Comparison of ENCODE assay signal across 8 cellular contexts in genomic region chr1:29230553-29231378, GRCh38. TPM values are rescaled to one million over a fixed set of nuclear protein-coding genes. Genes with fewer than 3 reads are reported as not detected.
DNase-seq lines count a peak whose midpoint lies in the region; ATAC-seq, FAIRE-seq and TF ChIP-seq lines count a peak whose summit lies in the region.

Gene MECR (minus strand): TSS chr1:29230934. CDS start chr1:29230906, 28 bp downstream.

- TF ChIP-seq CTCF in HepG2 (CRISPR knock-in tag; IDR thresholded peaks at IDR 0.05) = peak; percentile 75

- no peaks in the 10 kb centered on the region for H3K9me3 ChIP-seq in BLaER1 treated with 17β-estradiol and CSF1 and Interleukin-3, amounts not matched to agents 10 nM and 100 nM (replicated peaks in 1 of 11)
- H3K9me3 ChIP-seq in HepG2 (ENCODE audit: low read length) = no peaks in the 10 kb centered on the region

- peaks cover 16% of the 10 kb centered on the region for H3K79me2 ChIP-seq in HepG2 (ENCODE audit: insufficient read depth, low read length)

- peaks cover 14 to 23% (median 19%) of the 10 kb centered on the region in 10 experiments for H3K4me1 ChIP-seq in BLaER1 treated with 17β-estradiol and CSF1 and Interleukin-3, amounts not matched to agents 10 nM and 100 nM
- H3K4me1 ChIP-seq in HepG2 (ENCODE audit: insufficient read depth, low read length) = peaks cover 56% of the 10 kb centered on the region

- intact Hi-C loops in HepG2 (cut with micrococcal nuclease; ENCODE audit: unreplicated experiment) = loop anchor here (10.0 kb wide), 2 partner anchors 114 to 1474 kb away; no protein-coding TSS in a partner anchor

- in situ Hi-C loops in HepG2 (cut with HindIII; ENCODE audit: extremely low pct_ligation_motif_present, low pct_unique_long_range_greater_than_20kb) = loop anchor here (10.0 kb wide), 3 partner anchors 224 to 874 kb away; no protein-coding TSS in a partner anchor

- DNase-seq in GM19238 (ENCODE audit: insufficient read length, low spot score) (peak; percentile 97), NCI-H69 (lab: John Stamatoyannopoulos, UW) (peak; percentile 92), dermis blood vessel endothelial cell (peak; percentile 95), HepG2 (ENCODE audit: low spot score) (peak; percentile 83)
- peak; percentile 93 to 97 for DNase-seq in activated CD4-positive, alpha-beta T cell treated with anti-CD3 and anti-CD28 coated beads, Interleukin-2, amount 50 U/mL, for 24 hours (ENCODE audit: low read depth in 1 of 2, low spot score in 1 of 2)
- DNase-seq in stimulated activated CD4-positive, alpha-beta T cell treated with anti-CD3 and anti-CD28 coated beads, Interleukin-4, amount 100 ng/mL, for 1 hour = peak; percentile 94

- peak within 1 kb of the TSS; percentile 71 to 94 (median 79) for H3K4me3 ChIP-seq in BLaER1 treated with 17β-estradiol and CSF1 and Interleukin-3, amounts not matched to agents 10 nM and 100 nM
- H3K4me3 ChIP-seq in HepG2 (replicated peaks in 1 of 3; ENCODE audit: insufficient read depth in 1 of 3, low read depth in 2 of 3, low read length in 3 of 3) = peak within 1 kb of the TSS; percentile 72 to 83 (median 82)

- no TSS peak for BruUV-seq in HepG2 (replicated peaks; lab: Mats Ljungman, UMichigan)

- 6% methylated on average over 22 of the region's 52 CpGs for WGBS in HepG2 (ENCODE audit: low lambda C conversion rate)

- 0 out of 4 replicates have a peak, but pooled peaks of 1 of the 2 experiments have one; percentile 26 for TF ChIP-seq EP300 in HepG2 (IDR thresholded peaks at IDR 0.05; ENCODE audit: low read depth in 2 of 2, low read length in 2 of 2)
- 0 out of 2 replicates have a peak, but pooled peaks have one; percentile 10 for TF ChIP-seq EP300 in HepG2 (CRISPR knock-in tag; IDR thresholded peaks at IDR 0.05; ENCODE audit: borderline replicate concordance)

- H3K27ac ChIP-seq in BLaER1 treated with 17β-estradiol and CSF1 and Interleukin-3, amounts not matched to agents 10 nM and 100 nM = peak within 1 kb of the TSS; percentile 61 to 86 (median 74); a peak in 21 of 22 replicates
- H3K27ac ChIP-seq in HepG2 (ENCODE audit: extremely low read length, insufficient read depth, low read length) = peak within 1 kb of the TSS; percentile 43

- ATAC-seq in HG03457 (IDR thresholded peaks at IDR 0.05; ENCODE audit: unreplicated experiment) = peak; percentile 78
- peak; percentile 94 for ATAC-seq in HepG2

- TF ChIP-seq POLR2A in HepG2 (IDR thresholded peaks at IDR 0.05; ENCODE audit: insufficient read depth in 1 of 2, low read depth in 2 of 2, low read length in 2 of 2) = peak in 1 of 2 experiments; percentile 82; a peak in 2 of 4 replicates

- peak within 1 kb of the TSS; percentile 79 to 91 (median 86) for H3K9ac ChIP-seq in BLaER1 treated with 17β-estradiol and CSF1 and Interleukin-3, amounts not matched to agents 10 nM and 100 nM
- H3K9ac ChIP-seq in HepG2 (ENCODE audit: insufficient read depth, low read depth, low read length) = peak within 1 kb of the TSS; percentile 74

- POLR2A ChIA-PET in HepG2 (lab: Yijun Ruan, JAX) = interaction anchor here (0.5 to 1.9 kb wide), 4 partner anchors 8 to 184 kb away, joined by 3 to 9 read pairs (median 4); partner anchors contain the start of gene SRSF4

- TF ChIP-seq RAD21 in HepG2 (CRISPR knock-in tag; IDR thresholded peaks at IDR 0.05) = no peak

- H2AFZ ChIP-seq in HepG2 (ENCODE audit: low read length) = peak within 1 kb of the TSS; percentile 90

- peak; percentile 66 for FAIRE-seq in HepG2 (lab: Jason Lieb, UNC)

- peaks cover 0 to 7% (median 0%) of the 10 kb centered on the region in 11 experiments; a peak in 1 of 22 replicates for H3K36me3 ChIP-seq in BLaER1 treated with 17β-estradiol and CSF1 and Interleukin-3, amounts not matched to agents 10 nM and 100 nM
- H3K36me3 ChIP-seq in HepG2 (replicated peaks in 1 of 2; ENCODE audit: control insufficient read depth in 1 of 2, insufficient read depth in 2 of 2, low read length in 2 of 2) = no peaks in the 10 kb centered on the region

- peaks cover 4 to 23% (median 13%) of the 10 kb centered on the region in 11 experiments; a peak in 15 of 22 replicates for H3K27me3 ChIP-seq in BLaER1 treated with 17β-estradiol and CSF1 and Interleukin-3, amounts not matched to agents 10 nM and 100 nM
- peaks cover 0 to 17% of the 10 kb centered on the region in 2 experiments; a peak in 1 of 5 replicates for H3K27me3 ChIP-seq in HepG2 (ENCODE audit: control insufficient read depth in 1 of 2, insufficient read depth in 2 of 2, low read length in 2 of 2)

- H4K20me1 ChIP-seq in BLaER1 treated with 17β-estradiol and CSF1 and Interleukin-3, amounts not matched to agents 10 nM and 100 nM = peaks cover 0 to 14% (median 0%) of the 10 kb centered on the region in 11 experiments; a peak in 4 of 22 replicates
- H4K20me1 ChIP-seq in HepG2 (ENCODE audit: insufficient read depth, low read length) = no peaks in the 10 kb centered on the region

- H3K4me2 ChIP-seq in BLaER1 treated with 17β-estradiol and CSF1 and Interleukin-3, amounts not matched to agents 10 nM and 100 nM = peak within 1 kb of the TSS; percentile 65 to 93 (median 79)
- H3K4me2 ChIP-seq in HepG2 (ENCODE audit: low read depth, low read length) = peak within 1 kb of the TSS; percentile 94

- CTCF ChIA-PET in HepG2 (lab: Yijun Ruan, JAX; ENCODE audit: low intra/inter-chr PET ratio, low total read pairs) = no interaction called here

TF ChIP-seq in HepG2, 621 proteins besides CTCF, POLR2A, EP300 and RAD21 (continues in another document):
- no peak for TF ChIP-seq FOXO1 (CRISPR knock-in tag; IDR thresholded peaks at IDR 0.05)
- no peak for TF ChIP-seq ATF6 (CRISPR knock-in tag; conservative IDR thresholded peaks at IDR 0.05)
- TF ChIP-seq ZNF597 (CRISPR knock-in tag; IDR thresholded peaks at IDR 0.05) = no peak
- peak; percentile 56; the same call in 1 of the 2 replicates for TF ChIP-seq CBFB (CRISPR knock-in tag; IDR thresholded peaks at IDR 0.05)
- no peak for TF ChIP-seq PTBP1 (IDR thresholded peaks at IDR 0.05; ENCODE audit: low read depth, low read length, poor library complexity, severe bottlenecking)

RNA-seq across cellular contexts. Expression of gene MECR, which starts in this region (rescaled TPM):
- total RNA-seq in dermis blood vessel endothelial cell (10.6 and 18.4 TPM in 2 replicates), HepG2 (2016; rRNA removed; fragmentation: Illumina TruSeq; extraction: Trizol) (21.2 and 24.9 TPM in 2 replicates)
- 40.7 and 49.2 TPM in 2 replicates for total RNA-seq in HepG2 (2016; cell fraction: cytosol; rRNA removed; fragmentation: Illumina TruSeq; extraction: Trizol; ENCODE audit: low read depth)
- total RNA-seq in HepG2 (2016; cell fraction: insoluble cytoplasmic fraction; rRNA removed; fragmentation: Illumina TruSeq; extraction: Trizol) = 18.4 and 19.7 TPM in 2 replicates
- total RNA-seq in HepG2 (2016; cell fraction: membrane; rRNA removed; fragmentation: Illumina TruSeq; extraction: Trizol) = 43.7 and 46.5 TPM in 2 replicates
- 20.0 and 20.4 TPM in 2 replicates for total RNA-seq in HepG2 (2016; cell fraction: nucleus; rRNA removed; fragmentation: Illumina TruSeq; extraction: Trizol)
- 18.8 and 19.0 TPM in 2 replicates for polyA plus RNA-seq in HepG2 (2011; rRNA removed)
- 13.7 and 17.3 TPM in 2 replicates for polyA plus RNA-seq in HepG2 (2011; cell fraction: cytosol; rRNA removed)
- 21.4 and 26.7 TPM in 2 replicates for polyA plus RNA-seq in HepG2 (2011; cell fraction: nucleus; rRNA removed)
- polyA plus RNA-seq in HepG2 (2012) = 12.7 and 17.0 TPM in 2 replicates
- 61.3 and 62.7 TPM in 2 replicates for polyA plus RNA-seq in HepG2 (2016; cell fraction: cytosol; fragmentation: Illumina TruSeq; extraction: Trizol; ENCODE audit: low read depth)
- polyA plus RNA-seq in HepG2 (2016; cell fraction: insoluble cytoplasmic fraction; fragmentation: Illumina TruSeq; extraction: Trizol; ENCODE audit: low read depth) = 17.8 and 18.6 TPM in 2 replicates
- 46.4 and 47.2 TPM in 2 replicates for polyA plus RNA-seq in HepG2 (2016; cell fraction: membrane; fragmentation: Illumina TruSeq; extraction: Trizol; ENCODE audit: low read depth)
- polyA plus RNA-seq in HepG2 (2016; cell fraction: nucleus; fragmentation: Illumina TruSeq; extraction: Trizol; ENCODE audit: insufficient read depth, low read depth) = 28.0 and 30.8 TPM in 2 replicates
- polyA minus RNA-seq in HepG2 (2011; rRNA and poly(A)+ RNA removed; ENCODE audit: low replicate concordance) = 26.2 and 47.2 TPM in 2 replicates
- 8.0 and 9.2 TPM in 2 replicates for polyA minus RNA-seq in HepG2 (2011; cell fraction: cytosol; rRNA and poly(A)+ RNA removed)
- polyA minus RNA-seq in HepG2 (2011; cell fraction: nucleus; rRNA and poly(A)+ RNA removed) = 22.4 and 23.0 TPM in 2 replicates

Comparison
In these comparisons a context has a peak if more than half of its experiments do, and no peak if none do; other contexts are left out.
1. Peak in every context shown above with its lines: DNase-seq, ATAC-seq, H3K4me3 ChIP-seq and H3K27ac ChIP-seq.